Comparison of ENCODE assay signal across 1 cellular context in the genomic region with DNA sequence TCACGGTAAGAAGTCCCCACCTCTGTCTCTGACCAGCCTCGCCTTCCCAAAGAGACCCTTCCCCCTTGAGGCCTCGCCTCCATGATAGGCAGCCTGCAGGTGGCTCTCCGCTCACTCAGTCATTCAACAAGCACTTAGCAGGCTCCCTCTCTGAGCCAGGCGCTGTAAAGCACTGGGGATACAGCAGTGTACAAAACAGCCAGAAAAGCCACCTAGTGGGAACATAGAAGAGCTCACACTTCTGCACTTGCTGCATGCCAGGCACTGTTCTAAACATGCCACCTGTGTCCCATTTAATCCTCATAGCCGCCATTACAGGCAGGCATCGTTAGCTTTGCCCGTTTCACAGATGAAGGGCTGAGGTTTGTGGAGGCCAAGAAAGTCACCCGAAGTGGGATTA.
TF ChIP-seq lines count a peak whose summit lies in the region.

No MANE protein-coding gene starts in this region.

TF ChIP-seq in IMR-90, 13 proteins besides CTCF, POLR2A, EP300 and RAD21 (continued from another document):
- TF ChIP-seq BHLHE40 (IDR thresholded peaks at IDR 0.05; ENCODE audit: low read depth, low read length) (no peak), MAFK (IDR thresholded peaks at IDR 0.05; ENCODE audit: low read depth, low read length) (no peak), CEBPB (IDR thresholded peaks at IDR 0.05; ENCODE audit: low read depth, low read length) (no peak), NFE2L2 (IDR thresholded peaks at IDR 0.05; ENCODE audit: low read depth, low read length) (no peak), SMC3 (IDR thresholded peaks at IDR 0.05; ENCODE audit: low read depth, low read length) (no peak), RCOR1 (IDR thresholded peaks at IDR 0.05; ENCODE audit: insufficient replicate concordance, low read length) (no peak), CHD1 (IDR thresholded peaks at IDR 0.05; ENCODE audit: low read depth, low read length) (no peak), MXI1 (IDR thresholded peaks at IDR 0.05; ENCODE audit: borderline replicate concordance, low read depth, low read length) (no peak)
